In genomic region chr11:44863231-44863630, GRCh38 we compare ENCODE assay signal across 14 cellular contexts.
A peak's percentile ranks its signal among the peaks of the same experiment; 100 is the strongest.
DNase-seq lines count a peak whose midpoint lies in the region; ATAC-seq and TF ChIP-seq lines count a peak whose summit lies in the region.
"Had no signal": no experiment of that assay in that cellular context is flagged by ENCODE, and none has a peak within 500 bp of the region (broad histone marks: within the 10 kb centered on the region; RNA-seq: fewer than 3 reads in every experiment).

No MANE protein-coding gene starts in this region.

- peaks cover 65% of the 10 kb centered on the region for H3K4me1 ChIP-seq in KMS-11 (ENCODE audit: low read depth, poor library complexity, severe bottlenecking)
- H3K4me1 ChIP-seq in mesendoderm (ENCODE audit: control insufficient read depth, low read depth, low read length) = peaks cover 30% of the 10 kb centered on the region
- H3K4me1 ChIP-seq in tibial nerve = peaks cover 0 to 20% (median 10%) of the 10 kb centered on the region in 4 donors

- H3K79me1 ChIP-seq in mesendoderm (ENCODE audit: low read length) = no peaks in the 10 kb centered on the region

- peak overlapping the region; percentile 76 for H3K9ac ChIP-seq in KMS-11
- H3K9ac ChIP-seq in mesendoderm (ENCODE audit: low read length) = no peak overlapping the region

- H3K9me3 Mint-ChIP-seq in stimulated activated memory B cell treated with anti-CD40 and anti-IgM and Interleukin-4, amounts not matched to agents 10 μg/mL and 1 μg/mL and 100 μg/mL, for 72 hours = no peaks in the 10 kb centered on the region
- H3K9me3 Mint-ChIP-seq in activated naive CD8-positive, alpha-beta T cell treated with anti-CD3 and anti-CD28 coated beads, Interleukin-2, amount 50 U/mL, for 24 hours = no peaks in the 10 kb centered on the region

- H2BK120ac ChIP-seq in mesendoderm (ENCODE audit: low read depth, low read length) = peak overlapping the region; percentile 33

- no peak overlapping the region for H4K8ac ChIP-seq in mesendoderm (ENCODE audit: low read depth, low read length)

- no peak for ATAC-seq in stimulated activated memory B cell treated with anti-CD40 and anti-IgM and Interleukin-4, amounts not matched to agents 10 μg/mL and 1 μg/mL and 100 μg/mL, for 72 hours
- no peak for ATAC-seq in activated naive CD8-positive, alpha-beta T cell treated with anti-CD3 and anti-CD28 coated beads, Interleukin-2, amount 50 U/mL, for 24 hours

- no peaks in the 10 kb centered on the region for H3K9me3 ChIP-seq in tibial nerve
- H3K9me3 ChIP-seq: upper lobe of left lung had no signal

- peak overlapping the region; percentile 9 for H2AK5ac ChIP-seq in mesendoderm (ENCODE audit: low read length)

- peaks cover 35% of the 10 kb centered on the region for H3K27me3 Mint-ChIP-seq in stimulated activated memory B cell treated with anti-CD40 and anti-IgM and Interleukin-4, amounts not matched to agents 10 μg/mL and 1 μg/mL and 100 μg/mL, for 72 hours
- H3K27me3 Mint-ChIP-seq in activated naive CD8-positive, alpha-beta T cell treated with anti-CD3 and anti-CD28 coated beads, Interleukin-2, amount 50 U/mL, for 24 hours = peaks cover 47% of the 10 kb centered on the region
- H3K27me3 Mint-ChIP-seq: progenitor cell of endocrine pancreas had no signal

- no peak for TF ChIP-seq EP300 in tibial nerve (IDR thresholded peaks at IDR 0.05)

- H3K4ac ChIP-seq in mesendoderm (ENCODE audit: low read depth, low read length) = peak overlapping the region; percentile 41

- H2BK5ac ChIP-seq in mesendoderm (ENCODE audit: low read length) = peak overlapping the region; percentile 23

- TF ChIP-seq CTCF in KMS-11 (conservative IDR thresholded peaks at IDR 0.05; ENCODE audit: low read depth, low read length) (no peak), astrocyte of the spinal cord (IDR thresholded peaks at IDR 0.05; ENCODE audit: low read depth, low read length) (no peak), tibial nerve (IDR thresholded peaks at IDR 0.05) (no peak)

- no peak overlapping the region for H4K5ac ChIP-seq in mesendoderm (ENCODE audit: low read length)

- H3K4me3 ChIP-seq in KMS-11 (IDR thresholded peaks at IDR 0.05; ENCODE audit: insufficient read depth, low read depth, low read length) (no peak overlapping the region), astrocyte of the spinal cord (ENCODE audit: low read depth, low read length) (no peak overlapping the region), mesendoderm (ENCODE audit: low read length) (no peak overlapping the region), tibial nerve (no peak overlapping the region)
- H3K4me3 ChIP-seq: upper lobe of left lung had no signal

- H3K56ac ChIP-seq in mesendoderm (ENCODE audit: low read length) = no peak overlapping the region

- H3K27me3 ChIP-seq in KMS-11 (ENCODE audit: insufficient read depth, low read depth) (no peaks in the 10 kb centered on the region), mesendoderm (ENCODE audit: insufficient read depth, low read length, poor library complexity) (no peaks in the 10 kb centered on the region), tibial nerve (no peaks in the 10 kb centered on the region)
- H3K27me3 ChIP-seq: upper lobe of left lung had no signal

- peak; percentile 12 for DNase-seq in astrocyte of the spinal cord (ENCODE audit: low read depth, low spot score)
- DNase-seq in mesendoderm = no peak
- DNase-seq in activated naive CD8-positive, alpha-beta T cell treated with anti-CD3 and anti-CD28 coated beads, Interleukin-2, amount 50 U/mL, for 24 hours = no peak
- no peak for DNase-seq in NCI-H1105 (lab: John Stamatoyannopoulos, UW)
- DNase-seq in hippocampal formation (lab: John Stamatoyannopoulos, UW) = no peak
- DNase-seq in tibial nerve (ENCODE audit: low spot score in 2 of 2) = no peak
- DNase-seq: activated gamma-delta T cell; islet precursor cell; NCI-H226; stimulated activated CD4-positive, alpha-beta T cell treated with anti-CD3 and anti-CD28 coated beads, Interleukin-2, amount 100 ng/mL, for 24 hours; upper lobe of left lung had no signal

- H3K27ac ChIP-seq in KMS-11 (peak overlapping the region; percentile 94), mesendoderm (ENCODE audit: low read depth, low read length) (peak overlapping the region; percentile 74), tibial nerve (peak overlapping the region in 1 of 4 donors; percentile 80)
- H3K27ac ChIP-seq: upper lobe of left lung had no signal

- peak overlapping the region; percentile 74 for H3K4me2 ChIP-seq in KMS-11
- H3K4me2 ChIP-seq in mesendoderm (ENCODE audit: low read length) = no peak overlapping the region

- peaks cover 22% of the 10 kb centered on the region for H3K4me1 Mint-ChIP-seq in stimulated activated memory B cell treated with anti-CD40 and anti-IgM and Interleukin-4, amounts not matched to agents 10 μg/mL and 1 μg/mL and 100 μg/mL, for 72 hours
- peaks cover 24% of the 10 kb centered on the region for H3K4me1 Mint-ChIP-seq in activated naive CD8-positive, alpha-beta T cell treated with anti-CD3 and anti-CD28 coated beads, Interleukin-2, amount 50 U/mL, for 24 hours

- no peak for TF ChIP-seq POLR2A in tibial nerve (IDR thresholded peaks at IDR 0.05)

- H3K79me2 ChIP-seq in KMS-11 (ENCODE audit: insufficient read depth, low read depth) = no peaks in the 10 kb centered on the region
- no peaks in the 10 kb centered on the region for H3K79me2 ChIP-seq in mesendoderm (ENCODE audit: control insufficient read depth, insufficient read depth, low read length)

- H2AFZ ChIP-seq in KMS-11 (ENCODE audit: low read depth) = peak overlapping the region; percentile 44; the same call in 1 of the 2 replicates

- no peak overlapping the region for H3K23ac ChIP-seq in mesendoderm (ENCODE audit: low read length)

- H3K4me3 Mint-ChIP-seq in stimulated activated memory B cell treated with anti-CD40 and anti-IgM and Interleukin-4, amounts not matched to agents 10 μg/mL and 1 μg/mL and 100 μg/mL, for 72 hours = no peak overlapping the region
- H3K4me3 Mint-ChIP-seq in activated naive CD8-positive, alpha-beta T cell treated with anti-CD3 and anti-CD28 coated beads, Interleukin-2, amount 50 U/mL, for 24 hours = no peak overlapping the region

- WGBS in mesendoderm (ENCODE audit: extremely low coverage, insufficient coverage, low lambda C conversion rate) = no CpG with 5 or more reads among the region's 6 CpGs
- WGBS in tibial nerve, 2 donors = 61 to 63% methylated on average over 6 of the region's 6 CpGs

- H3K27ac Mint-ChIP-seq in stimulated activated memory B cell treated with anti-CD40 and anti-IgM and Interleukin-4, amounts not matched to agents 10 μg/mL and 1 μg/mL and 100 μg/mL, for 72 hours = peak overlapping the region; percentile 58
- H3K27ac Mint-ChIP-seq in activated naive CD8-positive, alpha-beta T cell treated with anti-CD3 and anti-CD28 coated beads, Interleukin-2, amount 50 U/mL, for 24 hours = no peak overlapping the region
- H3K27ac Mint-ChIP-seq: progenitor cell of endocrine pancreas had no signal

- in situ Hi-C loops in astrocyte of the spinal cord (cut with HindIII; ENCODE audit: low sequenced_read_pairs) = no loop called here

- no peak overlapping the region for H2BK15ac ChIP-seq in mesendoderm (replicated peaks; ENCODE audit: low read depth)

- H3K36me3 ChIP-seq in KMS-11 (ENCODE audit: insufficient read depth) (no peaks in the 10 kb centered on the region), mesendoderm (ENCODE audit: control insufficient read depth, insufficient read depth, low read length) (no peaks in the 10 kb centered on the region), tibial nerve (no peaks in the 10 kb centered on the region)
- H3K36me3 ChIP-seq: upper lobe of left lung had no signal

- no peaks in the 10 kb centered on the region for H4K20me1 ChIP-seq in KMS-11 (ENCODE audit: insufficient read depth)

- peak overlapping the region; percentile 72 for H3K18ac ChIP-seq in mesendoderm (ENCODE audit: low read length)

- H3K36me3 Mint-ChIP-seq in stimulated activated memory B cell treated with anti-CD40 and anti-IgM and Interleukin-4, amounts not matched to agents 10 μg/mL and 1 μg/mL and 100 μg/mL, for 72 hours = no peaks in the 10 kb centered on the region
- peaks cover 2% of the 10 kb centered on the region for H3K36me3 Mint-ChIP-seq in activated naive CD8-positive, alpha-beta T cell treated with anti-CD3 and anti-CD28 coated beads, Interleukin-2, amount 50 U/mL, for 24 hours (ENCODE audit: low read depth)
